In genomic region chr17:46162871-46163270, GRCh38 we compare ENCODE assay signal across 20 cellular contexts. TPM values are rescaled to one million over a fixed set of nuclear protein-coding genes. Genes with fewer than 3 reads are reported as not detected.
A peak's percentile ranks its signal among the peaks of the same experiment; 100 is the strongest.
DNase-seq lines count a peak whose midpoint lies in the region; ATAC-seq, FAIRE-seq and TF ChIP-seq lines count a peak whose summit lies in the region.
"Had no signal": no experiment of that assay in that cellular context is flagged by ENCODE, and none has a peak within 500 bp of the region (broad histone marks: within the 10 kb centered on the region; RNA-seq: fewer than 3 reads in every experiment).

No MANE protein-coding gene starts in this region.

- H2AFZ ChIP-seq in GM12878 (ENCODE audit: control insufficient read depth, low read depth, low read length) = no peak overlapping the region

- H3K4me3 Mint-ChIP-seq in MCF 10A (ENCODE audit: unreplicated experiment) = no peak overlapping the region
- peak overlapping the region; percentile 35 for H3K4me3 Mint-ChIP-seq in memory B cell
- H3K4me3 Mint-ChIP-seq in stimulated activated effector memory CD8-positive, alpha-beta T cell treated with anti-CD3 and anti-CD28 coated beads, Interleukin-12 subunit alpha, Interleukin-12 subunit beta, amount 100 ng/mL, for 72 hours = no peak overlapping the region
- H3K4me3 Mint-ChIP-seq: nephron had no signal

- H3K36me3 ChIP-seq in breast epithelium = no peaks in the 10 kb centered on the region
- H3K36me3 ChIP-seq in GM12878 (ENCODE audit: control insufficient read depth in 2 of 2, insufficient read depth in 2 of 2, low read length in 1 of 2) = peaks cover 3 to 7% of the 10 kb centered on the region in 2 experiments; a peak in 3 of 4 replicates
- peaks cover 3% of the 10 kb centered on the region for H3K36me3 ChIP-seq in A673 (ENCODE audit: insufficient read depth, low read length, poor library complexity, severe bottlenecking)
- H3K36me3 ChIP-seq: gastroesophageal sphincter, vagina had no signal

- ATAC-seq in GM12878 (no peak), memory B cell (ENCODE audit: low read depth) (no peak)
- ATAC-seq in stimulated activated effector memory CD8-positive, alpha-beta T cell treated with anti-CD3 and anti-CD28 coated beads, Interleukin-12 subunit alpha, Interleukin-12 subunit beta, amount 100 ng/mL, for 72 hours = no peak
- ATAC-seq: gastroesophageal sphincter had no signal

- no peak overlapping the region for H3K9ac ChIP-seq in GM12878 (ENCODE audit: control insufficient read depth, insufficient read depth, low read length)

- RAD21 ChIA-PET in GM12878 (lab: Charles Lee; ENCODE audit: unreplicated experiment) = interaction anchor here (1.2 to 3.5 kb wide), 4 partner anchors 18 to 75 kb away, joined by 3 to 12 read pairs (median 7); no protein-coding TSS in a partner anchor

- no peak overlapping the region for H3K4me3 ChIP-seq in breast epithelium
- H3K4me3 ChIP-seq in GM12878 = no peak overlapping the region
- H3K4me3 ChIP-seq in A673 (ENCODE audit: low read depth, low read length, poor library complexity, severe bottlenecking) = no peak overlapping the region
- H3K4me3 ChIP-seq: gastroesophageal sphincter, SK-N-MC, vagina had no signal

- no peaks in the 10 kb centered on the region for H3K27me3 Mint-ChIP-seq in MCF 10A (ENCODE audit: insufficient read depth, unreplicated experiment)
- H3K27me3 Mint-ChIP-seq in memory B cell = no peaks in the 10 kb centered on the region

- no peak for FAIRE-seq in GM12878 (lab: Jason Lieb, UNC)

- H3K79me2 ChIP-seq in GM12878 (ENCODE audit: control insufficient read depth, insufficient read depth, low read length) = peaks cover 95% of the 10 kb centered on the region

- intact Hi-C loops in MCF 10A (cut with micrococcal nuclease) (no loop called here), breast epithelium (cut with DNase I; ENCODE audit: low total_unique reads) (no loop called here), GM12878 (cut with micrococcal nuclease; ENCODE audit: unreplicated experiment) (no loop called here), A673 (cut with micrococcal nuclease; ENCODE audit: unreplicated experiment) (no loop called here)

- no peak overlapping the region for H3K4me2 ChIP-seq in GM12878 (ENCODE audit: control insufficient read depth, insufficient read depth)

- TF ChIP-seq POLR2A in breast epithelium (IDR thresholded peaks at IDR 0.05) (no peak), GM12878 (IDR thresholded peaks at IDR 0.05; ENCODE audit: low read depth, low read length) (no peak)

- H3K36me3 Mint-ChIP-seq in MCF 10A (ENCODE audit: insufficient read depth, unreplicated experiment) (peaks cover 24% of the 10 kb centered on the region), memory B cell (peaks cover 8% of the 10 kb centered on the region)
- H3K36me3 Mint-ChIP-seq in stimulated activated effector memory CD8-positive, alpha-beta T cell treated with anti-CD3 and anti-CD28 coated beads, Interleukin-12 subunit alpha, Interleukin-12 subunit beta, amount 100 ng/mL, for 72 hours = peaks cover 46% of the 10 kb centered on the region

- H3K27me3 ChIP-seq in breast epithelium (no peaks in the 10 kb centered on the region), GM12878 (replicated peaks in 1 of 2; ENCODE audit: control insufficient read depth in 2 of 2, insufficient read depth in 2 of 2, low read length in 1 of 2) (no peaks in the 10 kb centered on the region), A673 (replicated peaks; ENCODE audit: insufficient read depth, low read depth, low read length, poor library complexity) (no peaks in the 10 kb centered on the region)
- H3K27me3 ChIP-seq: gastroesophageal sphincter, vagina had no signal

- peaks cover 11% of the 10 kb centered on the region for H3K9me3 Mint-ChIP-seq in MCF 10A (ENCODE audit: unreplicated experiment)
- no peaks in the 10 kb centered on the region for H3K9me3 Mint-ChIP-seq in memory B cell
- no peaks in the 10 kb centered on the region for H3K9me3 Mint-ChIP-seq in stimulated activated effector memory CD8-positive, alpha-beta T cell treated with anti-CD3 and anti-CD28 coated beads, Interleukin-12 subunit alpha, Interleukin-12 subunit beta, amount 100 ng/mL, for 72 hours
- H3K9me3 Mint-ChIP-seq: nephron had no signal

- TF ChIP-seq RAD21 in GM12878 (IDR thresholded peaks at IDR 0.05; ENCODE audit: insufficient read depth, low read depth, low read length) = no peak

- in situ Hi-C loops in GM12878 (cut with MboI) = no loop called here

- peaks cover 8% of the 10 kb centered on the region for H4K20me1 ChIP-seq in GM12878 (ENCODE audit: control insufficient read depth, insufficient read depth)

- BruUV-seq in MCF 10A (replicated peaks; lab: Mats Ljungman, UMichigan) (no TSS peak), GM12878 (replicated peaks; lab: Mats Ljungman, UMichigan) (no TSS peak), A673 (replicated peaks; lab: Mats Ljungman, UMichigan) (no TSS peak)

- POLR2A ChIA-PET in MCF 10A (lab: Yijun Ruan, JAX) (interaction anchor here (0.8 to 2.0 kb wide), 9 partner anchors 8 to 119 kb away, joined by 3 to 5 read pairs (median 4); no protein-coding TSS in a partner anchor), GM12878 (lab: Charles Lee) (interaction anchor here (0.7 to 2.6 kb wide), 9 partner anchors 9 to 36 kb away, joined by 3 to 10 read pairs (median 4); no protein-coding TSS in a partner anchor), A673 (lab: Charles Lee; ENCODE audit: low non-redundant PET) (no interaction called here)

- H3K27ac ChIP-seq in breast epithelium (peak overlapping the region in 1 of 2 donors; percentile 16), GM12878 (ENCODE audit: control insufficient read depth, insufficient read depth) (0 out of 2 replicates have a peak overlapping the region, but pooled peaks have one; percentile 4), A673 (ENCODE audit: low read depth, low read length, poor library complexity, severe bottlenecking) (no peak overlapping the region)
- H3K27ac ChIP-seq: SK-N-MC, vagina, VCaP had no signal

- H3K4me1 Mint-ChIP-seq in MCF 10A (ENCODE audit: insufficient read depth, unreplicated experiment) = peaks cover 56% of the 10 kb centered on the region
- H3K4me1 Mint-ChIP-seq in memory B cell = peaks cover 51% of the 10 kb centered on the region
- peaks cover 66% of the 10 kb centered on the region for H3K4me1 Mint-ChIP-seq in stimulated activated effector memory CD8-positive, alpha-beta T cell treated with anti-CD3 and anti-CD28 coated beads, Interleukin-12 subunit alpha, Interleukin-12 subunit beta, amount 100 ng/mL, for 72 hours

- no peak for TF ChIP-seq CTCF in MCF 10A (IDR thresholded peaks at IDR 0.05; ENCODE audit: unreplicated experiment)
- TF ChIP-seq CTCF in breast epithelium (IDR thresholded peaks at IDR 0.05) = no peak
- TF ChIP-seq CTCF in GM12878 (IDR thresholded peaks at IDR 0.05 in 2 of 3, conservative IDR thresholded peaks at IDR 0.05 in 1 of 3; ENCODE audit: control insufficient read depth in 2 of 3, extremely low read depth in 1 of 3, insufficient read depth in 1 of 3, low read depth in 3 of 3, low read length in 3 of 3) = no peak
- TF ChIP-seq CTCF in A673 (conservative IDR thresholded peaks at IDR 0.05; ENCODE audit: low read depth, low read length) = no peak

- H3K27ac Mint-ChIP-seq in MCF 10A (ENCODE audit: low read depth, unreplicated experiment) (peak overlapping the region; percentile 1), memory B cell (peak overlapping the region; percentile 35)
- H3K27ac Mint-ChIP-seq in stimulated activated effector memory CD8-positive, alpha-beta T cell treated with anti-CD3 and anti-CD28 coated beads, Interleukin-12 subunit alpha, Interleukin-12 subunit beta, amount 100 ng/mL, for 72 hours = peak overlapping the region; percentile 50

- H3K9me3 ChIP-seq in breast epithelium (no peaks in the 10 kb centered on the region), GM12878 (replicated peaks; ENCODE audit: control insufficient read depth, insufficient read depth, low read length) (no peaks in the 10 kb centered on the region), A673 (ENCODE audit: low read depth, low read length, poor library complexity, severe bottlenecking) (no peaks in the 10 kb centered on the region)
- H3K9me3 ChIP-seq: gastroesophageal sphincter, vagina had no signal

- 2% methylated on average over 1 of the region's 1 CpG for WGBS in GM12878 (ENCODE audit: insufficient coverage, insufficient replicate concordance, low lambda C conversion rate, missing lambda C conversion rate)

- CTCF ChIA-PET in MCF 10A (lab: Yijun Ruan, JAX) (interaction anchor here (0.6 to 1.2 kb wide), 2 partner anchors 23 to 30 kb away, joined by 4 read pairs; partner anchors contain the start of gene KANSL1), GM12878 (lab: Yijun Ruan, JAX) (interaction anchor here (0.6 to 3.7 kb wide), 8 partner anchors 9 to 50 kb away, joined by 3 to 16 read pairs (median 10); no protein-coding TSS in a partner anchor), A673 (lab: Charles Lee) (interaction anchor here (0.6 kb wide), 1 partner anchor 125 kb away, joined by 8 read pairs; no protein-coding TSS in a partner anchor)

- H3K4me1 ChIP-seq in breast epithelium (peaks cover 2 to 22% of the 10 kb centered on the region in 2 donors), GM12878 (ENCODE audit: control insufficient read depth, insufficient read depth, low read length) (peaks cover 27% of the 10 kb centered on the region), A673 (ENCODE audit: insufficient read depth, low read length, poor library complexity, severe bottlenecking) (peaks cover 46% of the 10 kb centered on the region)

- TF ChIP-seq EP300 in GM12878 (IDR thresholded peaks at IDR 0.05; ENCODE audit: borderline replicate concordance in 1 of 2, control insufficient read depth in 1 of 2, low read depth in 2 of 2, low read length in 2 of 2) = no peak

- SMC1A ChIA-PET in GM12878 (lab: Charles Lee; ENCODE audit: uncharacterized antibody, unreplicated experiment) = interaction anchor here (0.7 to 18.2 kb wide), 12 partner anchors 10 to 109 kb away, joined by 3 to 478 read pairs (median 7); no protein-coding TSS in a partner anchor

- no peak for DNase-seq in MCF 10A (ENCODE audit: unreplicated experiment)
- DNase-seq in breast epithelium (ENCODE audit: low spot score in 2 of 2) = no peak
- DNase-seq in GM12878 (ENCODE audit: low read depth, low spot score) = no peak
- DNase-seq in memory B cell (ENCODE audit: low spot score in 2 of 2) = no peak
- DNase-seq in stimulated activated effector memory CD8-positive, alpha-beta T cell treated with anti-CD3 and anti-CD28 coated beads, Interleukin-12 subunit alpha, Interleukin-12 subunit beta, amount 100 ng/mL, for 72 hours (ENCODE audit: low spot score in 2 of 2) = no peak
- no peak for DNase-seq in globus pallidus (ENCODE audit: low spot score)
- no peak for DNase-seq in GF-D8 (lab: John Stamatoyannopoulos, UW)
- DNase-seq in A673 (ENCODE audit: low spot score) = no peak
- DNase-seq: activated naive CD4-positive, alpha-beta T cell treated with Interleukin-2 at 50 U/mL for 16 hours; aorta; caudate nucleus; effector CD4-positive, alpha-beta T cell; kidney glomerular epithelial cell; NCI-H1694 treated with DMSO at 0.1 percent for 48 hours; RPMI8226 had no signal

RNA-seq across cellular contexts. Expression of gene KANSL1, which starts 30.4 kb away (rescaled TPM):
- total RNA-seq in MCF 10A (2022) (67.1 and 69.0 TPM in 2 replicates), breast epithelium (100 to 1,000 TPM in 2 of 3 donors, 10 to 100 TPM in 1; 59.5 to 142 (median 111) TPM), GM12878 (2014; rRNA removed) (38.1 and 41.9 TPM in 2 replicates), GM12878 (2014; rRNA removed; fragmentation: Illumina TruSeq; extraction: Trizol) (55.1 and 58.9 TPM in 2 replicates), GM12878 (2021) (53.1 and 60.6 TPM in 2 replicates), A673 (2021) (64.9 and 77.6 TPM in 2 replicates)
- 808 and 890 TPM in 2 replicates for total RNA-seq in GM12878 (2013; cell fraction: nucleolus; rRNA removed)
- 19.3 TPM for polyA plus RNA-seq in GM12878 (2011; ENCODE audit: low read depth)
- polyA plus RNA-seq in GM12878 (2011; rRNA removed) (29.8 and 35.5 TPM in 2 replicates), GM12878 (2014; fragmentation: Illumina TruSeq; extraction: Trizol) (27.4 and 30.2 TPM in 2 replicates), GM12878 (2014; fragmentation: Nextera tagmentation; extraction: Ambion mirVana) (1 to 10 TPM; 4.7 to 8.8 TPM), GM12878 (2014; rRNA removed) (21.8 and 28.6 TPM in 2 replicates), GM12878 (2016; fragmentation: Nextera tagmentation; extraction: Ambion mirVana) (10 to 100 TPM; 17.9 to 22.1 TPM)
- polyA plus RNA-seq in GM12878 (2011; cell fraction: cytosol; rRNA removed) = 19.6 and 36.4 TPM in 2 replicates
- polyA plus RNA-seq in GM12878 (2011; cell fraction: nucleus; rRNA removed) = 91.2 and 109 TPM in 2 replicates
- 21.5 and 25.3 TPM in 2 replicates for polyA plus RNA-seq in GM12878 (2012)
- polyA minus RNA-seq in GM12878 (2011; rRNA and poly(A)+ RNA removed) = 165 and 213 TPM in 2 replicates
- polyA minus RNA-seq in GM12878 (2011; cell fraction: cytosol; rRNA and poly(A)+ RNA removed) = 49.7 and 57.3 TPM in 2 replicates
- polyA minus RNA-seq in GM12878 (2011; cell fraction: nucleus; rRNA and poly(A)+ RNA removed) = 183 and 241 TPM in 2 replicates
